29 cellular contexts compared by ENCODE assay signal in genomic region chr10:83919187-83919586, GRCh38.
"Had no signal": no experiment of that assay in that cellular context is flagged by ENCODE, and none has a peak within 500 bp of the region (broad histone marks: within the 10 kb centered on the region; RNA-seq: fewer than 3 reads in every experiment).

No MANE protein-coding gene starts in this region.

- H3K27me3 ChIP-seq: suprapubic skin, testis, thyroid gland, tibial artery, tibial nerve, transverse colon, upper lobe of left lung, upper lobe of right lung, uterus, vagina had no signal

- H3K9me3 Mint-ChIP-seq: stimulated activated effector memory CD8-positive, alpha-beta T cell treated with anti-CD3 and anti-CD28 coated beads, Interleukin-12 subunit alpha, Interleukin-12 subunit beta, amount 100 ng/mL, for 72 hours; stimulated activated memory B cell treated with anti-CD40 and anti-IgM and Interleukin-4, amounts not matched to agents 10 μg/mL and 1 μg/mL and 100 μg/mL, for 72 hours; stimulated activated naive CD8-positive, alpha-beta T cell treated with anti-CD3 and anti-CD28 coated beads, Interleukin-15, amount 100 ng/mL, for 72 hours; stimulated activated naive CD8-positive, alpha-beta T cell treated with anti-CD3 and anti-CD28 coated beads, Interleukin-15, Interleukin-2, amounts not matched to agents 100 ng/mL and 50 ng/mL, for 24 hours; type B pancreatic cell had no signal

- ATAC-seq: stimulated activated effector memory CD8-positive, alpha-beta T cell treated with anti-CD3 and anti-CD28 coated beads, Interleukin-12 subunit alpha, Interleukin-12 subunit beta, amount 100 ng/mL, for 72 hours; stimulated activated memory B cell treated with anti-CD40 and anti-IgM and Interleukin-4, amounts not matched to agents 10 μg/mL and 1 μg/mL and 100 μg/mL, for 72 hours; stimulated activated naive B cell treated with anti-CD40 and anti-IgM and Interleukin-4, amounts not matched to agents 10 μg/mL and 1 μg/mL and 100 μg/mL, for 72 hours; stimulated activated naive CD8-positive, alpha-beta T cell treated with anti-CD3 and anti-CD28 coated beads, Interleukin-15, amount 100 ng/mL, for 72 hours; stimulated activated naive CD8-positive, alpha-beta T cell treated with anti-CD3 and anti-CD28 coated beads, Interleukin-15, Interleukin-2, amounts not matched to agents 100 U/mL and 50 U/mL, for 24 hours; upper lobe of right lung had no signal

- H3K9me3 ChIP-seq: stomach, suprapubic skin, testis, thoracic aorta, thyroid gland, tibial artery, tibial nerve, transverse colon, upper lobe of left lung, upper lobe of right lung, uterus, vagina had no signal

- H3K36me3 ChIP-seq: stomach, suprapubic skin, thoracic aorta, thyroid gland, tibial artery, tibial nerve, transverse colon, upper lobe of left lung, upper lobe of right lung, uterus, vagina had no signal

- H3K27ac Mint-ChIP-seq: stimulated activated effector memory CD8-positive, alpha-beta T cell treated with anti-CD3 and anti-CD28 coated beads, Interleukin-12 subunit alpha, Interleukin-12 subunit beta, amount 100 ng/mL, for 72 hours; stimulated activated memory B cell treated with anti-CD40 and anti-IgM and Interleukin-4, amounts not matched to agents 10 μg/mL and 1 μg/mL and 100 μg/mL, for 72 hours; stimulated activated naive B cell treated with anti-CD40 and anti-IgM and Interleukin-4, amounts not matched to agents 10 μg/mL and 1 μg/mL and 100 μg/mL, for 72 hours; stimulated activated naive CD8-positive, alpha-beta T cell treated with anti-CD3 and anti-CD28 coated beads, Interleukin-15, amount 100 ng/mL, for 72 hours; stimulated activated naive CD8-positive, alpha-beta T cell treated with anti-CD3 and anti-CD28 coated beads, Interleukin-15, Interleukin-2, amounts not matched to agents 100 ng/mL and 50 ng/mL, for 24 hours; type B pancreatic cell had no signal

- H3K4me1 ChIP-seq: testis, thyroid gland, upper lobe of left lung, upper lobe of right lung, uterus, vagina had no signal

- FAIRE-seq: urothelium cell line had no signal

- H3K4me3 Mint-ChIP-seq: stimulated activated effector memory CD8-positive, alpha-beta T cell treated with anti-CD3 and anti-CD28 coated beads, Interleukin-12 subunit alpha, Interleukin-12 subunit beta, amount 100 ng/mL, for 72 hours; stimulated activated memory B cell treated with anti-CD40 and anti-IgM and Interleukin-4, amounts not matched to agents 10 μg/mL and 1 μg/mL and 100 μg/mL, for 72 hours; stimulated activated naive B cell treated with anti-CD40 and anti-IgM and Interleukin-4, amounts not matched to agents 10 μg/mL and 1 μg/mL and 100 μg/mL, for 72 hours; stimulated activated naive CD8-positive, alpha-beta T cell treated with anti-CD3 and anti-CD28 coated beads, Interleukin-15, amount 100 ng/mL, for 72 hours; stimulated activated naive CD8-positive, alpha-beta T cell treated with anti-CD3 and anti-CD28 coated beads, Interleukin-15, Interleukin-2, amounts not matched to agents 100 ng/mL and 50 ng/mL, for 24 hours; type B pancreatic cell had no signal

- H3K27ac ChIP-seq: stomach, suprapubic skin, testis, thoracic aorta, thyroid gland, tibial artery, tibial nerve, transverse colon, upper lobe of left lung, upper lobe of right lung, uterus, vagina had no signal

- H3K4me1 Mint-ChIP-seq: stimulated activated effector memory CD8-positive, alpha-beta T cell treated with anti-CD3 and anti-CD28 coated beads, Interleukin-12 subunit alpha, Interleukin-12 subunit beta, amount 100 ng/mL, for 72 hours had no signal

- H3K36me3 Mint-ChIP-seq: stimulated activated effector memory CD8-positive, alpha-beta T cell treated with anti-CD3 and anti-CD28 coated beads, Interleukin-12 subunit alpha, Interleukin-12 subunit beta, amount 100 ng/mL, for 72 hours; stimulated activated memory B cell treated with anti-CD40 and anti-IgM and Interleukin-4, amounts not matched to agents 10 μg/mL and 1 μg/mL and 100 μg/mL, for 72 hours; stimulated activated naive B cell treated with anti-CD40 and anti-IgM and Interleukin-4, amounts not matched to agents 10 μg/mL and 1 μg/mL and 100 μg/mL, for 72 hours; type B pancreatic cell had no signal

- DNase-seq: stimulated activated CD4-positive, alpha-beta T cell treated with anti-CD3 and anti-CD28 coated beads, Interleukin-2, amount 100 ng/mL, for 48 hours; stimulated activated CD4-positive, alpha-beta T cell treated with anti-CD3 and anti-CD28 coated beads, Interleukin-4, amount 100 ng/mL, for 1 hour; stimulated activated CD4-positive, alpha-beta T cell treated with anti-CD3 and anti-CD28 coated beads, Interleukin-4, amount 100 ng/mL, for 24 hours; stimulated activated CD4-positive, alpha-beta T cell treated with anti-CD3 and anti-CD28 coated beads, Interleukin-4, amount 100 ng/mL, for 4 hours; stimulated activated CD8-positive, alpha-beta memory T cell treated with anti-CD3 and anti-CD28 coated beads, Interleukin-4, amount 100 ng/mL, for 48 hours; stimulated activated naive B cell treated with anti-CD40 and anti-IgM and Interleukin-4, amounts not matched to agents 10 μg/mL and 1 μg/mL and 100 μg/mL, for 72 hours; stimulated activated naive CD4-positive, alpha-beta T cell; stimulated activated naive CD4-positive, alpha-beta T cell treated with Interleukin-2 at 50 U/mL for 16 hours; stimulated activated naive CD8-positive, alpha-beta T cell treated with anti-CD3 and anti-CD28 coated beads, Interleukin-15, amount 100 ng/mL, for 72 hours; stimulated activated naive CD8-positive, alpha-beta T cell treated with anti-CD3 and anti-CD28 coated beads, Interleukin-15, Interleukin-2, amounts not matched to agents 100 U/mL and 50 U/mL, for 24 hours; stomach; substantia nigra; testis; thyroid gland; tibial artery; transverse colon; trophoblast cell; upper lobe of left lung; upper lobe of right lung; uterus had no signal

- H3K4me3 ChIP-seq: stomach, suprapubic skin, testis, thoracic aorta, thyroid gland, tibial artery, tibial nerve, transverse colon, upper lobe of left lung, upper lobe of right lung, uterus, vagina had no signal
